In genomic region chr7:113083132-113083833, GRCh38 we compare ENCODE assay signal across 16 cellular contexts. TPM values are rescaled to one million over a fixed set of nuclear protein-coding genes. Genes with fewer than 3 reads are reported as not detected.
DNase-seq lines count a peak whose midpoint lies in the region; ATAC-seq and TF ChIP-seq lines count a peak whose summit lies in the region.
"Had no signal": no experiment of that assay in that cellular context is flagged by ENCODE, and none has a peak within 500 bp of the region (broad histone marks: within the 10 kb centered on the region; RNA-seq: fewer than 3 reads in every experiment).

No MANE protein-coding gene starts in this region.

- peak; percentile 45 for ATAC-seq in GM18873 (IDR thresholded peaks at IDR 0.05; ENCODE audit: low FRiP score, unreplicated experiment)
- peak; percentile 60 for ATAC-seq in GM21723 (IDR thresholded peaks at IDR 0.05; ENCODE audit: unreplicated experiment)
- ATAC-seq in HG03520 (IDR thresholded peaks at IDR 0.05; ENCODE audit: unreplicated experiment) = peak; percentile 75
- ATAC-seq: activated CD8-positive, alpha-beta T cell treated with anti-CD3 and anti-CD28 coated beads for 36 hours; left ventricle myocardium superior; natural killer cell treated with Interleukin-12 subunit alpha and Interleukin-12 subunit beta and Interleukin-15 and Interleukin-18, amount 100 ng/mL, for 72 hours; T-helper 17 cell had no signal

- H3K9me3 ChIP-seq in left ventricle myocardium inferior (replicated peaks) = no peaks in the 10 kb centered on the region
- H3K9me3 ChIP-seq: breast epithelium, testis had no signal

- TF ChIP-seq CTCF in left ventricle myocardium inferior (IDR thresholded peaks at IDR 0.05; ENCODE audit: borderline replicate concordance) = no peak

- H3K4me1 ChIP-seq in left ventricle myocardium inferior = peaks cover 13% of the 10 kb centered on the region

- no peaks in the 10 kb centered on the region for H3K36me3 ChIP-seq in left ventricle myocardium inferior
- H3K36me3 ChIP-seq: BLaER1 treated with 17β-estradiol and CSF1 and Interleukin-3, amounts not matched to agents 10 nM and 100 nM; breast epithelium had no signal

- H3K4me3 ChIP-seq in left ventricle myocardium inferior = no peak overlapping the region
- H3K4me3 ChIP-seq: BLaER1 treated with 17β-estradiol and CSF1 and Interleukin-3, amounts not matched to agents 10 nM and 100 nM; breast epithelium; testis had no signal

- no peak overlapping the region for H3K27ac ChIP-seq in left ventricle myocardium inferior (replicated peaks)
- H3K27ac ChIP-seq: BLaER1 treated with 17β-estradiol and CSF1 and Interleukin-3, amounts not matched to agents 10 nM and 100 nM; breast epithelium; testis had no signal

- peaks cover 26% of the 10 kb centered on the region for H3K27me3 ChIP-seq in left ventricle myocardium inferior (ENCODE audit: low read depth)
- H3K27me3 ChIP-seq: BLaER1 treated with 17β-estradiol and CSF1 and Interleukin-3, amounts not matched to agents 10 nM and 100 nM; testis had no signal

- intact Hi-C loops in left ventricle myocardium inferior (cut with micrococcal nuclease) = no loop called here

- DNase-seq in iPS-NIHi11 (ENCODE audit: low spot score) = peak; percentile 28
- no peak for DNase-seq in HK-2 (ENCODE audit: unreplicated experiment)
- no peak for DNase-seq in left ventricle myocardium inferior
- DNase-seq in GF-D8 (lab: John Stamatoyannopoulos, UW) = no peak
- DNase-seq in Kasumi-1 (lab: John Stamatoyannopoulos, UW) = no peak
- DNase-seq: activated CD8-positive, alpha-beta T cell treated with anti-CD3 and anti-CD28 coated beads for 36 hours; left ventricle myocardium superior; NCI-H2171; T-helper 17 cell; testis had no signal

RNA-seq across cellular contexts. Expression of gene GPR85, which starts 3.3 kb away (rescaled TPM):
- 0.69 TPM for total RNA-seq in left ventricle myocardium inferior
- total RNA-seq: activated CD8-positive, alpha-beta T cell treated with anti-CD3 and anti-CD28 coated beads for 36 hours; T-helper 17 cell had no signal

RNA-seq across cellular contexts. Expression of gene SMIM30, which starts 35.1 kb away (rescaled TPM):
- total RNA-seq in left ventricle myocardium inferior = 148 TPM
